Comparison of ENCODE assay signal across 23 cellular contexts in the genomic region with DNA sequence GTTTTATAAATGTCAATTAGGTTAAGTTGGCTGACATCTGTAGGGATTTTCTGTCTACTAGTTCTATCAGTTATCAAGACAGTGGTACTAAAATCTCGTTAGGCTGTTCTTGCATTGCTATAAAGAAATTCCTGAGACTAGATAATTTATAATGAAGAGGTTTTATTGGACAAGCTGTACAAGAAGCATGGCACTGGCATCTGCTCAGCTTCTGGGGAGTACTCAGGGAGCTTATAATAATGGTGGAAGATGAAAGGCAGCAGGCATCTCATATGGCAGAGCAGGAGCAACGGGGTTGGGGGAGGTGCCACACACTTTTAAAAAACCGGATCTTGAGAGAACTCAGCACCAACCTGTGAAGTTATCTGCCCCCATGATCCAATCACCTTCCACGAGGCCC.
"Had no signal": no experiment of that assay in that cellular context is flagged by ENCODE, and none has a peak within 500 bp of the region (broad histone marks: within the 10 kb centered on the region; RNA-seq: fewer than 3 reads in every experiment).

No MANE protein-coding gene starts in this region.

- H3K4me1 ChIP-seq: esophagus muscularis mucosa, gastrocnemius medialis, left lung, vagina had no signal

- H3K4me2 ChIP-seq: neural progenitor cell, smooth muscle cell had no signal

- H3K9me3 ChIP-seq: esophagus muscularis mucosa, gastrocnemius medialis, heart right ventricle, left lung, lower lobe of right lung, ovary, tibial artery, upper lobe of left lung, vagina had no signal

- H3K9me3 Mint-ChIP-seq: natural killer cell treated with Interleukin-12 subunit alpha and Interleukin-12 subunit beta and Interleukin-15 and Interleukin-18, amount 100 ng/mL, for 72 hours; neural progenitor cell had no signal

- H3K27me3 ChIP-seq: dorsolateral prefrontal cortex, esophagus muscularis mucosa, gastrocnemius medialis, heart right ventricle, left lung, ovary, tibial artery, upper lobe of left lung, vagina had no signal

- DNase-seq: cortex of kidney; dorsolateral prefrontal cortex; effector CD8-positive, alpha-beta T cell; gastrocnemius medialis; heart right ventricle; hypothalamus; left lung; lower lobe of right lung; mesenchymal stem cell; midbrain; nucleus accumbens; ovary; right cardiac atrium; stimulated activated CD4-positive, alpha-beta T cell treated with anti-CD3 and anti-CD28 coated beads, Interleukin-2, amount 100 ng/mL, for 48 hours; stimulated activated naive CD4-positive, alpha-beta T cell treated with Interleukin-2 at 50 U/mL for 16 hours; tibial artery; upper lobe of left lung had no signal

- H3K27ac ChIP-seq: dorsolateral prefrontal cortex, epithelial cell of prostate, esophagus muscularis mucosa, gastrocnemius medialis, heart right ventricle, left lung, lower lobe of right lung, neural progenitor cell, ovary, tibial artery, upper lobe of left lung, vagina had no signal

- H3K4me3 Mint-ChIP-seq: natural killer cell treated with Interleukin-12 subunit alpha and Interleukin-12 subunit beta and Interleukin-15 and Interleukin-18, amount 100 ng/mL, for 72 hours; neural progenitor cell had no signal

- H2AFZ ChIP-seq: neural progenitor cell had no signal

- H3K4me3 ChIP-seq: dorsolateral prefrontal cortex, esophagus muscularis mucosa, gastrocnemius medialis, heart right ventricle, left lung, lower lobe of right lung, neural progenitor cell, ovary, smooth muscle cell, tibial artery, upper lobe of left lung, vagina had no signal

- H3K27ac Mint-ChIP-seq: natural killer cell treated with Interleukin-12 subunit alpha and Interleukin-12 subunit beta and Interleukin-15 and Interleukin-18, amount 100 ng/mL, for 72 hours; neural progenitor cell had no signal

- H3K36me3 ChIP-seq: gastrocnemius medialis, neural progenitor cell, ovary, vagina had no signal

- ATAC-seq: gastrocnemius medialis; heart right ventricle; left lung; lower lobe of right lung; natural killer cell treated with Interleukin-12 subunit alpha and Interleukin-12 subunit beta and Interleukin-15 and Interleukin-18, amount 100 ng/mL, for 72 hours; right cardiac atrium had no signal

- H3K9ac ChIP-seq: neural progenitor cell had no signal

- H3K27me3 Mint-ChIP-seq: natural killer cell treated with Interleukin-12 subunit alpha and Interleukin-12 subunit beta and Interleukin-15 and Interleukin-18, amount 100 ng/mL, for 72 hours had no signal
